ENCODE assay signal across 1 cellular context in genomic region chr12:113471619-113472171, GRCh38.
TF ChIP-seq lines count a peak whose summit lies in the region.

TSS of gene LHX5 (minus strand) at chr12:113471871. CDS start at chr12:113471498, 373 bp downstream.

TF ChIP-seq in H1, 55 proteins besides CTCF, POLR2A, EP300 and RAD21:
- no peak for TF ChIP-seq KDM1A (IDR thresholded peaks at IDR 0.05; ENCODE audit: borderline replicate concordance, low read length)
- TF ChIP-seq SUZ12 (IDR thresholded peaks at IDR 0.05; ENCODE audit: low read length): no peak; the same call in 1 of the 2 replicates
- no peak for TF ChIP-seq CEBPB (IDR thresholded peaks at IDR 0.05; ENCODE audit: low read depth, low read length)
- 0 out of 2 replicates have a peak, but pooled peaks have one; percentile 7 for TF ChIP-seq E2F6 (IDR thresholded peaks at IDR 0.05)
- TF ChIP-seq CREB1 (IDR thresholded peaks at IDR 0.05): peak; percentile 87
- no peak for TF ChIP-seq POU5F1 (IDR thresholded peaks at IDR 0.05; ENCODE audit: low read depth, low read length)
- TF ChIP-seq ASH2L (IDR thresholded peaks at IDR 0.05; ENCODE audit: low read length): no peak
- 0 out of 2 replicates have a peak, but pooled peaks have one; percentile 4 for TF ChIP-seq SP1 (IDR thresholded peaks at IDR 0.05; ENCODE audit: low read depth, low read length)
- no peak for TF ChIP-seq NANOG (IDR thresholded peaks at IDR 0.05; ENCODE audit: insufficient read depth, low read depth, low read length, poor library complexity, severe bottlenecking)
- TF ChIP-seq BACH1 (IDR thresholded peaks at IDR 0.05; ENCODE audit: low read length): no peak
- TF ChIP-seq RBBP5 (IDR thresholded peaks at IDR 0.05; ENCODE audit: borderline replicate concordance, low read depth, low read length): no peak
- no peak for TF ChIP-seq MAFK (IDR thresholded peaks at IDR 0.05; ENCODE audit: low read depth, low read length)
- no peak for TF ChIP-seq SAP30 (IDR thresholded peaks at IDR 0.05; ENCODE audit: insufficient read depth, insufficient replicate concordance, low read length)
- no peak for TF ChIP-seq BCL11A (IDR thresholded peaks at IDR 0.05; ENCODE audit: low read depth in 2 of 2, low read length in 2 of 2)
- no peak for TF ChIP-seq EZH2 (IDR thresholded peaks at IDR 0.05; ENCODE audit: low read depth, low read length, severe bottlenecking)
